11 cellular contexts compared by ENCODE assay signal in the genomic region with DNA sequence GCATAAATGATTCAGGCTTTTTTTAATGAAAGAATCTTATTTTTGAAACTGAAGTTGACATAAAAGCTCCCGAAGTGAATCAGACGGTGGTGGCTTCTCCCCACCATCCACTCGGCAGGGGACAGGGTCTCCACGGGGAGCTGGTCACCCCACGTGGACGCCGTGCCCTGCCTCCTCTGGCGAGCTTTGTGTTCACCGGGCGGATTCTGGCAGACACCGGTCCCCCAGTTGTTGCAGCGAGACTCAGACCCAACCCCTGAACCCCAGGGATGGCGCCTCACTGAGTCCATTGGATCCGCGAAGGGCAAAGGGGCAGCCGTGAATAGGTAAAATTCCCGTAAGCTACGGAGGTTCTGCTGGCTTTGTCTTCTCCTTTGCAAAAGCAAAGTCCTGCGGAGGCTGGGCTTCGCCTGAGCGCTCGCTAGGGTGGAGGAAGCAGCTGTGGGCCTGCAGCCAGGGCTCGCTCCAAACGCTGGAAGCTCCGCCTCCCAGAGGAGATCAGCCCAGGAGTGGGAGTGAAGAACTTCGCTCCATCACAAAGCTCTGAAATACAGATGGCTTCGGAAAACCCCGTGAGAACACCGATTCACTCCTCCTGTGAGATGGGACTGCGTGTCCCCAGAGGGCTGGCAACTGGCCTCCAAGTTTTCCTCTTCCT. TPM values are rescaled to one million over a fixed set of nuclear protein-coding genes. Genes with fewer than 3 reads are reported as not detected.
DNase-seq lines count a peak whose midpoint lies in the region; TF ChIP-seq lines count a peak whose summit lies in the region.
"Had no signal": no experiment of that assay in that cellular context is flagged by ENCODE, and none has a peak within 500 bp of the region (broad histone marks: within the 10 kb centered on the region; RNA-seq: fewer than 3 reads in every experiment).

No MANE protein-coding gene starts in this region.

- no peak overlapping the region for H2BK5ac ChIP-seq in H9 (ENCODE audit: insufficient read length, low read length)

- DNase-seq in H9 (peak; percentile 72), iPS-NIHi7 (ENCODE audit: extremely low spot score) (peak; percentile 66), stomach (peak; percentile 75), smooth muscle cell (lab: John Stamatoyannopoulos, UW; ENCODE audit: unreplicated experiment) (no peak), ACHN (no peak), iPS-NIHi11 (ENCODE audit: low spot score) (no peak)
- DNase-seq: effector CD4-positive, alpha-beta T cell; GDM1; HCEC 1CT had no signal

- no peaks in the 10 kb centered on the region for H3K79me2 ChIP-seq in H9 (ENCODE audit: insufficient read depth, low read length)
- no peaks in the 10 kb centered on the region for H3K79me2 ChIP-seq in smooth muscle cell (ENCODE audit: low read depth)

- H3K9me3 ChIP-seq in H9 (ENCODE audit: control insufficient read depth, low read depth, low read length) (no peaks in the 10 kb centered on the region), stomach (no peaks in the 10 kb centered on the region), smooth muscle cell (replicated peaks; ENCODE audit: low read depth) (no peaks in the 10 kb centered on the region)

- no peak for TF ChIP-seq EP300 in stomach (IDR thresholded peaks at IDR 0.05)

- peak overlapping the region; percentile 67 for H3K18ac ChIP-seq in H9 (ENCODE audit: insufficient read length, low read depth, low read length)

- H2BK20ac ChIP-seq in H9 (ENCODE audit: low read depth, low read length, poor library complexity, severe bottlenecking) = no peak overlapping the region

- H3K36me3 ChIP-seq in stomach = no peaks in the 10 kb centered on the region
- no peaks in the 10 kb centered on the region for H3K36me3 ChIP-seq in smooth muscle cell (ENCODE audit: low read depth)

- H3K79me1 ChIP-seq in H9 (ENCODE audit: insufficient read depth, low read depth, low read length, poor library complexity, severe bottlenecking) = no peaks in the 10 kb centered on the region

- H3K14ac ChIP-seq in H9 (ENCODE audit: insufficient read depth, low read length) = peak overlapping the region; percentile 87

- H4K5ac ChIP-seq in H9 (ENCODE audit: insufficient read length, low read depth, low read length) = no peak overlapping the region

- H3K4me3 ChIP-seq in stomach = peak overlapping the region in 2 of 4 donors; percentile 26 to 32
- H3K4me3 ChIP-seq in smooth muscle cell = no peak overlapping the region

- H3K9me3 Mint-ChIP-seq in H9 = no peaks in the 10 kb centered on the region; a peak in 1 of 5 replicates
- H3K9me3 Mint-ChIP-seq: type B pancreatic cell had no signal

- H3K56ac ChIP-seq in H9 (ENCODE audit: insufficient read length, low read depth, low read length) = no peak overlapping the region

- H3K4me1 ChIP-seq in H9 (ENCODE audit: insufficient read depth, low read length) (no peaks in the 10 kb centered on the region), stomach (peaks cover 0 to 18% (median 9%) of the 10 kb centered on the region in 4 donors), smooth muscle cell (ENCODE audit: low read depth) (peaks cover 7% of the 10 kb centered on the region)

- H2BK120ac ChIP-seq in H9 (ENCODE audit: low read depth, low read length, poor library complexity, severe bottlenecking) = no peak overlapping the region

- H2BK12ac ChIP-seq in H9 (ENCODE audit: insufficient read length, low read depth, low read length) = no peak overlapping the region

- no CpG with 5 or more reads among the region's 30 CpGs for WGBS in H9 (ENCODE audit: extremely low coverage, insufficient read length, low lambda C conversion rate)
- 27 to 51% (median 49%) methylated on average over 22 to 30 of the region's 30 CpGs for WGBS in stomach, 5 donors
- WGBS in smooth muscle cell (ENCODE audit: low lambda C conversion rate) = 80% methylated on average over 30 of the region's 30 CpGs

- H3K36me3 Mint-ChIP-seq in H9 (ENCODE audit: insufficient read depth in 1 of 3, low read depth in 3 of 3) = no peaks in the 10 kb centered on the region
- H3K36me3 Mint-ChIP-seq: type B pancreatic cell had no signal

- no peak overlapping the region for H3K4ac ChIP-seq in H9 (ENCODE audit: low read depth, low read length)

- H3K4me2 ChIP-seq in H9 (ENCODE audit: insufficient read depth, insufficient read length, low read length) (no peak overlapping the region), smooth muscle cell (no peak overlapping the region)

- no peaks in the 10 kb centered on the region for H3K23me2 ChIP-seq in H9 (ENCODE audit: insufficient read length, low read depth, low read length, poor library complexity, severe bottlenecking)

- H3K9ac ChIP-seq in H9 (ENCODE audit: extremely low read depth, insufficient read length, low read length) = no peak overlapping the region
- no peak overlapping the region for H3K9ac ChIP-seq in smooth muscle cell (ENCODE audit: low read depth)

- H4K8ac ChIP-seq in H9 (replicated peaks; ENCODE audit: insufficient read length, low read depth, low read length) = no peak overlapping the region

- intact Hi-C loops in stomach (cut with DNase I; ENCODE audit: low total_unique reads) = no loop called here

- TF ChIP-seq POLR2A in stomach (IDR thresholded peaks at IDR 0.05) = no peak

- H3K4me3 Mint-ChIP-seq in H9 = no peak overlapping the region
- H3K4me3 Mint-ChIP-seq: type B pancreatic cell had no signal

- H3K27me3 ChIP-seq in H9 (ENCODE audit: insufficient read depth, low read length) = no peaks in the 10 kb centered on the region
- H3K27me3 ChIP-seq in stomach = peaks cover 0 to 5% (median 0%) of the 10 kb centered on the region in 3 donors
- H3K27me3 ChIP-seq in smooth muscle cell (ENCODE audit: low read depth) = no peaks in the 10 kb centered on the region

- no peak overlapping the region for H3T11ph ChIP-seq in H9 (ENCODE audit: low read length)

- no peaks in the 10 kb centered on the region for H3F3A ChIP-seq in smooth muscle cell (ENCODE audit: low read depth)

- peaks cover 44% of the 10 kb centered on the region for H3K27me3 Mint-ChIP-seq in H9 (ENCODE audit: low read depth)
- H3K27me3 Mint-ChIP-seq: type B pancreatic cell had no signal

- no peak overlapping the region for H2BK15ac ChIP-seq in H9 (ENCODE audit: low read depth, low read length)

- no peak overlapping the region for H4K91ac ChIP-seq in H9 (ENCODE audit: insufficient read length, low read depth, low read length)

- H3K4me1 Mint-ChIP-seq in H9 = peaks cover 16 to 27% of the 10 kb centered on the region in 2 experiments

- in situ Hi-C loops in ACHN (cut with HindIII; ENCODE audit: low pct_ligation_motif_present, low pct_unique_long_range_greater_than_20kb, low sequenced_read_pairs) = no loop called here

- no peak overlapping the region for H2AFZ ChIP-seq in H9 (ENCODE audit: low read length)
- no peak overlapping the region for H2AFZ ChIP-seq in smooth muscle cell (ENCODE audit: low read depth)

- no peaks in the 10 kb centered on the region for H4K20me1 ChIP-seq in H9 (ENCODE audit: control insufficient read depth, insufficient read depth, insufficient read length)
- no peaks in the 10 kb centered on the region for H4K20me1 ChIP-seq in smooth muscle cell (ENCODE audit: low read depth)

- TF ChIP-seq CTCF in H9 (conservative IDR thresholded peaks at IDR 0.05) (no peak), stomach (IDR thresholded peaks at IDR 0.05) (no peak), smooth muscle cell (IDR thresholded peaks at IDR 0.05; ENCODE audit: borderline replicate concordance, insufficient read depth, poor library complexity, severe bottlenecking) (no peak)

- H3K27ac ChIP-seq in H9 (ENCODE audit: insufficient read length, low read depth, low read length) (no peak overlapping the region), angular gyrus (ENCODE audit: low read depth, low read length) (peak overlapping the region; percentile 65), stomach (peak overlapping the region in 1 of 5 donors; percentile 17), smooth muscle cell (ENCODE audit: low read depth) (no peak overlapping the region)

- no peak overlapping the region for H3K27ac Mint-ChIP-seq in H9
- H3K27ac Mint-ChIP-seq: type B pancreatic cell had no signal

- H2AK5ac ChIP-seq in H9 (ENCODE audit: insufficient read length, low read length) = no peak overlapping the region

- no peak overlapping the region for H3K23ac ChIP-seq in H9 (ENCODE audit: insufficient read length, low read depth, low read length)

RNA-seq across cellular contexts. Expression of a gene that starts 38.3 kb away (rescaled TPM):
- total RNA-seq in H9 (2021) = 5.2 and 5.7 TPM in 2 replicates
- total RNA-seq in stomach = 100 to 1,000 TPM in 1 of 5 donors, 10 to 100 TPM in 4; 35.8 to 136 (median 66.3) TPM
- polyA plus RNA-seq in stomach = 10 to 100 TPM in 1 of 3 donors, 1 to 10 TPM in 2; 4.9 to 10.8 (median 9.0) TPM
- total RNA-seq in smooth muscle cell = 0.09 TPM in 2 replicates
- 0.87 TPM in 1 of 2 replicates, not detected in the other for polyA plus RNA-seq in smooth muscle cell

Comparison
In these comparisons a context has a peak if more than half of its experiments do, and no peak if none do; other contexts are left out.
1. DNase-seq: peak in H9 (single experiment), iPS-NIHi7 (single experiment) and stomach (single experiment); none in smooth muscle cell (single experiment), ACHN (single experiment) and iPS-NIHi11 (single experiment).